Comparison of ENCODE assay signal across 1 cellular context in the genomic region with DNA sequence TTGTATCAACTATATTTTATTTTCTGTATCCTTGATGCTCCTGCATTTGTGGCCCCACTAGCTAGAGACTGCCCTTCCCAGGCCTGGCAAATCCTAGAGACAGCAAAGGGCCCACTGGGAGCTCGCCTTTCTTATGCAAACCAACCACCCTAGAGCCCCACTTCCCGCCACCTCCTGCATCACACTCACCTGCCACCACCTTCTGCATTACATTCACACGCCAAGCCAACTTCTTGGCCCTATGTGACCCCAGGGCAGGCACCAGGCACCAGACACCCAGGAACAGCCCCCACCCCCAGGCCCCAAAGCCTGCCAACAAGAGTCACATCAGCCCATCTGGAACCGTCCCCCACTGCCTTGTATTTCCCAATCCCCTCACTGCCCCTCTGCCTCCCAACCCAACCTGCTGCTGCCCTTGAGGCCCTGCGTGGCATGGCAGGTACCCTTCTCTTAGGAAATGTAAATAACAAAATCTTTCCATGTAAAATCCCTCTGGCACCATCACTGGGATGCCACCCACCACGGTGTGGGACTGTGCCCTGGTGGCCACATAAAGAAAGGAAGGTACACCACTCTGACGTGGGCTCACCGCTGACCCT.
TF ChIP-seq lines count a peak whose summit lies in the region.

No MANE protein-coding gene starts in this region.

TF ChIP-seq in GM23338, 12 proteins besides CTCF, POLR2A, EP300 and RAD21 (continued from another document):
- TF ChIP-seq, protein P1, sequence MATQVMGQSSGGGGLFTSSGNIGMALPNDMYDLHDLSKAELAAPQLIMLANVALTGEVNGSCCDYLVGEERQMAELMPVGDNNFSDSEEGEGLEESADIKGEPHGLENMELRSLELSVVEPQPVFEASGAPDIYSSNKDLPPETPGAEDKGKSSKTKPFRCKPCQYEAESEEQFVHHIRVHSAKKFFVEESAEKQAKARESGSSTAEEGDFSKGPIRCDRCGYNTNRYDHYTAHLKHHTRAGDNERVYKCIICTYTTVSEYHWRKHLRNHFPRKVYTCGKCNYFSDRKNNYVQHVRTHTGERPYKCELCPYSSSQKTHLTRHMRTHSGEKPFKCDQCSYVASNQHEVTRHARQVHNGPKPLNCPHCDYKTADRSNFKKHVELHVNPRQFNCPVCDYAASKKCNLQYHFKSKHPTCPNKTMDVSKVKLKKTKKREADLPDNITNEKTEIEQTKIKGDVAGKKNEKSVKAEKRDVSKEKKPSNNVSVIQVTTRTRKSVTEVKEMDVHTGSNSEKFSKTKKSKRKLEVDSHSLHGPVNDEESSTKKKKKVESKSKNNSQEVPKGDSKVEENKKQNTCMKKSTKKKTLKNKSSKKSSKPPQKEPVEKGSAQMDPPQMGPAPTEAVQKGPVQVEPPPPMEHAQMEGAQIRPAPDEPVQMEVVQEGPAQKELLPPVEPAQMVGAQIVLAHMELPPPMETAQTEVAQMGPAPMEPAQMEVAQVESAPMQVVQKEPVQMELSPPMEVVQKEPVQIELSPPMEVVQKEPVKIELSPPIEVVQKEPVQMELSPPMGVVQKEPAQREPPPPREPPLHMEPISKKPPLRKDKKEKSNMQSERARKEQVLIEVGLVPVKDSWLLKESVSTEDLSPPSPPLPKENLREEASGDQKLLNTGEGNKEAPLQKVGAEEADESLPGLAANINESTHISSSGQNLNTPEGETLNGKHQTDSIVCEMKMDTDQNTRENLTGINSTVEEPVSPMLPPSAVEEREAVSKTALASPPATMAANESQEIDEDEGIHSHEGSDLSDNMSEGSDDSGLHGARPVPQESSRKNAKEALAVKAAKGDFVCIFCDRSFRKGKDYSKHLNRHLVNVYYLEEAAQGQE (IDR thresholded peaks at IDR 0.05; ENCODE audit: unreplicated experiment) = no peak
- no peak for TF ChIP-seq JUNB (IDR thresholded peaks at IDR 0.05; ENCODE audit: unreplicated experiment)
- TF ChIP-seq NANOG (IDR thresholded peaks at IDR 0.05; ENCODE audit: borderline replicate concordance) = no peak
- TF ChIP-seq ZNF114 (CRISPR knock-in tag; IDR thresholded peaks at IDR 0.05) = no peak
- no peak for TF ChIP-seq POLR2AphosphoS5 (IDR thresholded peaks at IDR 0.05; ENCODE audit: low read depth)
- TF ChIP-seq, protein P2, sequence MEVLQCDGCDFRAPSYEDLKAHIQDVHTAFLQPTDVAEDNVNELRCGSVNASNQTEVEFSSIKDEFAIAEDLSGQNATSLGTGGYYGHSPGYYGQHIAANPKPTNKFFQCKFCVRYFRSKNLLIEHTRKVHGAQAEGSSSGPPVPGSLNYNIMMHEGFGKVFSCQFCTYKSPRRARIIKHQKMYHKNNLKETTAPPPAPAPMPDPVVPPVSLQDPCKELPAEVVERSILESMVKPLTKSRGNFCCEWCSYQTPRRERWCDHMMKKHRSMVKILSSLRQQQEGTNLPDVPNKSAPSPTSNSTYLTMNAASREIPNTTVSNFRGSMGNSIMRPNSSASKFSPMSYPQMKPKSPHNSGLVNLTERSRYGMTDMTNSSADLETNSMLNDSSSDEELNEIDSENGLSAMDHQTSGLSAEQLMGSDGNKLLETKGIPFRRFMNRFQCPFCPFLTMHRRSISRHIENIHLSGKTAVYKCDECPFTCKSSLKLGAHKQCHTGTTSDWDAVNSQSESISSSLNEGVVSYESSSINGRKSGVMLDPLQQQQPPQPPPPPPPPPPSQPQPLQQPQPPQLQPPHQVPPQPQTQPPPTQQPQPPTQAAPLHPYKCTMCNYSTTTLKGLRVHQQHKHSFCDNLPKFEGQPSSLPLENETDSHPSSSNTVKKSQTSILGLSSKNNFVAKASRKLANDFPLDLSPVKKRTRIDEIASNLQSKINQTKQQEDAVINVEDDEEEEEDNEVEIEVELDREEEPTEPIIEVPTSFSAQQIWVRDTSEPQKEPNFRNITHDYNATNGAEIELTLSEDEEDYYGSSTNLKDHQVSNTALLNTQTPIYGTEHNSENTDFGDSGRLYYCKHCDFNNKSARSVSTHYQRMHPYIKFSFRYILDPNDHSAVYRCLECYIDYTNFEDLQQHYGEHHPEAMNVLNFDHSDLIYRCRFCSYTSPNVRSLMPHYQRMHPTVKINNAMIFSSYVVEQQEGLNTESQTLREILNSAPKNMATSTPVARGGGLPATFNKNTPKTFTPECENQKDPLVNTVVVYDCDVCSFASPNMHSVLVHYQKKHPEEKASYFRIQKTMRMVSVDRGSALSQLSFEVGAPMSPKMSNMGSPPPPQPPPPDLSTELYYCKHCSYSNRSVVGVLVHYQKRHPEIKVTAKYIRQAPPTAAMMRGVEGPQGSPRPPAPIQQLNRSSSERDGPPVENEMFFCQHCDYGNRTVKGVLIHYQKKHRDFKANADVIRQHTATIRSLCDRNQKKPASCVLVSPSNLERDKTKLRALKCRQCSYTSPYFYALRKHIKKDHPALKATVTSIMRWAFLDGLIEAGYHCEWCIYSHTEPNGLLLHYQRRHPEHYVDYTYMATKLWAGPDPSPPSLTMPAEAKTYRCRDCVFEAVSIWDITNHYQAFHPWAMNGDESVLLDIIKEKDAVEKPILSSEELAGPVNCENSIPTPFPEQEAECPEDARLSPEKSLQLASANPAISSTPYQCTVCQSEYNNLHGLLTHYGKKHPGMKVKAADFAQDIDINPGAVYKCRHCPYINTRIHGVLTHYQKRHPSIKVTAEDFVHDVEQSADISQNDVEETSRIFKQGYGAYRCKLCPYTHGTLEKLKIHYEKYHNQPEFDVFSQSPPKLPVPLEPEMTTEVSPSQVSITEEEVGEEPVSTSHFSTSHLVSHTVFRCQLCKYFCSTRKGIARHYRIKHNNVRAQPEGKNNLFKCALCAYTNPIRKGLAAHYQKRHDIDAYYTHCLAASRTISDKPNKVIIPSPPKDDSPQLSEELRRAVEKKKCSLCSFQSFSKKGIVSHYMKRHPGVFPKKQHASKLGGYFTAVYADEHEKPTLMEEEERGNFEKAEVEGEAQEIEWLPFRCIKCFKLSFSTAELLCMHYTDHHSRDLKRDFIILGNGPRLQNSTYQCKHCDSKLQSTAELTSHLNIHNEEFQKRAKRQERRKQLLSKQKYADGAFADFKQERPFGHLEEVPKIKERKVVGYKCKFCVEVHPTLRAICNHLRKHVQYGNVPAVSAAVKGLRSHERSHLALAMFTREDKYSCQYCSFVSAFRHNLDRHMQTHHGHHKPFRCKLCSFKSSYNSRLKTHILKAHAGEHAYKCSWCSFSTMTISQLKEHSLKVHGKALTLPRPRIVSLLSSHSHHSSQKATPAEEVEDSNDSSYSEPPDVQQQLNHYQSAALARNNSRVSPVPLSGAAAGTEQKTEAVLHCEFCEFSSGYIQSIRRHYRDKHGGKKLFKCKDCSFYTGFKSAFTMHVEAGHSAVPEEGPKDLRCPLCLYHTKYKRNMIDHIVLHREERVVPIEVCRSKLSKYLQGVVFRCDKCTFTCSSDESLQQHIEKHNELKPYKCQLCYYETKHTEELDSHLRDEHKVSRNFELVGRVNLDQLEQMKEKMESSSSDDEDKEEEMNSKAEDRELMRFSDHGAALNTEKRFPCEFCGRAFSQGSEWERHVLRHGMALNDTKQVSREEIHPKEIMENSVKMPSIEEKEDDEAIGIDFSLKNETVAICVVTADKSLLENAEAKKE (CRISPR knock-in tag; IDR thresholded peaks at IDR 0.05) = no peak
- TF ChIP-seq, protein P3, sequence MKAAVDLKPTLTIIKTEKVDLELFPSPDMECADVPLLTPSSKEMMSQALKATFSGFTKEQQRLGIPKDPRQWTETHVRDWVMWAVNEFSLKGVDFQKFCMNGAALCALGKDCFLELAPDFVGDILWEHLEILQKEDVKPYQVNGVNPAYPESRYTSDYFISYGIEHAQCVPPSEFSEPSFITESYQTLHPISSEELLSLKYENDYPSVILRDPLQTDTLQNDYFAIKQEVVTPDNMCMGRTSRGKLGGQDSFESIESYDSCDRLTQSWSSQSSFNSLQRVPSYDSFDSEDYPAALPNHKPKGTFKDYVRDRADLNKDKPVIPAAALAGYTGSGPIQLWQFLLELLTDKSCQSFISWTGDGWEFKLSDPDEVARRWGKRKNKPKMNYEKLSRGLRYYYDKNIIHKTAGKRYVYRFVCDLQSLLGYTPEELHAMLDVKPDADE (IDR thresholded peaks at IDR 0.05) = no peak
- TF ChIP-seq EZH2phosphoT487 (IDR thresholded peaks at IDR 0.05; ENCODE audit: unreplicated experiment) = no peak
- no peak for TF ChIP-seq EZH2 (IDR thresholded peaks at IDR 0.05; ENCODE audit: low read depth, unreplicated experiment)
- TF ChIP-seq STAT1 (IDR thresholded peaks at IDR 0.05; ENCODE audit: unreplicated experiment) = no peak
